ENCODE assay signal across 1 cellular context in genomic region chr6:4102687-4103244, GRCh38.
TF ChIP-seq lines count a peak whose summit lies in the region.

No MANE protein-coding gene starts in this region.

TF ChIP-seq in HepG2, 621 proteins besides CTCF, POLR2A, EP300 and RAD21 (continued from another document and continues in another):
- TF ChIP-seq ZBTB49 (CRISPR knock-in tag; IDR thresholded peaks at IDR 0.05; ENCODE audit: borderline replicate concordance) (no peak), HOMEZ (CRISPR knock-in tag; IDR thresholded peaks at IDR 0.05; ENCODE audit: low read depth) (peak; percentile 82; the same call in 1 of the 2 replicates), KDM3A (CRISPR knock-in tag; IDR thresholded peaks at IDR 0.05; ENCODE audit: low read depth) (peak; percentile 91; the same call in 1 of the 2 replicates), RNF2 (conservative IDR thresholded peaks at IDR 0.05; ENCODE audit: low read depth) (peak; percentile 76), PCBP2 (optimal IDR thresholded peaks at IDR 0.05; ENCODE audit: low read depth, low read length, poor library complexity, severe bottlenecking) (no peak), ZNF251 (CRISPR knock-in tag; IDR thresholded peaks at IDR 0.05) (no peak), MBNL3 (CRISPR knock-in tag; conservative IDR thresholded peaks at IDR 0.05) (no peak), SNAPC4 (CRISPR knock-in tag; IDR thresholded peaks at IDR 0.05) (0 out of 2 replicates have a peak, but pooled peaks have one; percentile 58), ZNF367 (CRISPR knock-in tag; IDR thresholded peaks at IDR 0.05; ENCODE audit: borderline replicate concordance) (no peak), CEBPZ (IDR thresholded peaks at IDR 0.05; ENCODE audit: low read length) (no peak), NR1H2 (CRISPR knock-in tag; IDR thresholded peaks at IDR 0.05; ENCODE audit: borderline replicate concordance, low read depth) (no peak), ZNF337 (CRISPR knock-in tag; IDR thresholded peaks at IDR 0.05; ENCODE audit: borderline replicate concordance, low read depth) (peak; percentile 79; the same call in 1 of the 2 replicates), USF2 (IDR thresholded peaks at IDR 0.05; ENCODE audit: low read depth, low read length) (no peak), USF2 (CRISPR knock-in tag; IDR thresholded peaks at IDR 0.05; ENCODE audit: borderline replicate concordance) (no peak), TCF7 (IDR thresholded peaks at IDR 0.05; ENCODE audit: low read depth) (peak; percentile 62; the same call in 1 of the 2 replicates), DR1 (CRISPR knock-in tag; IDR thresholded peaks at IDR 0.05) (no peak), KDM4B (CRISPR knock-in tag; IDR thresholded peaks at IDR 0.05) (0 out of 2 replicates have a peak, but pooled peaks have one; percentile 91), ZNF766 (CRISPR knock-in tag; IDR thresholded peaks at IDR 0.05; ENCODE audit: borderline replicate concordance) (peak; percentile 30; the same call in 1 of the 2 replicates), SALL1 (CRISPR knock-in tag; IDR thresholded peaks at IDR 0.05) (peak; percentile 100), RCOR2 (CRISPR knock-in tag; IDR thresholded peaks at IDR 0.05) (peak; percentile 84), HOXD1 (CRISPR knock-in tag; IDR thresholded peaks at IDR 0.05) (peak; percentile 30; the same call in 1 of the 2 replicates), ZNF260 (CRISPR knock-in tag; IDR thresholded peaks at IDR 0.05; ENCODE audit: borderline replicate concordance, low read depth) (no peak), TERF1 (CRISPR knock-in tag; IDR thresholded peaks at IDR 0.05) (no peak), ZSCAN30 (CRISPR knock-in tag; IDR thresholded peaks at IDR 0.05) (no peak), NFE2L1 (CRISPR knock-in tag; IDR thresholded peaks at IDR 0.05; ENCODE audit: borderline replicate concordance) (no peak), ZBTB25 (CRISPR knock-in tag; IDR thresholded peaks at IDR 0.05) (peak; percentile 91), YY1 (IDR thresholded peaks at IDR 0.05; ENCODE audit: insufficient read depth, insufficient replicate concordance, low read depth, low read length) (no peak), HOXA5 (CRISPR knock-in tag; IDR thresholded peaks at IDR 0.05) (no peak), FOXM1 (CRISPR knock-in tag; IDR thresholded peaks at IDR 0.05) (no peak), NFKB2 (CRISPR knock-in tag; IDR thresholded peaks at IDR 0.05; ENCODE audit: borderline replicate concordance) (no peak), ZFX (CRISPR knock-in tag; IDR thresholded peaks at IDR 0.05; ENCODE audit: low read depth) (peak; percentile 97), ZGPAT (CRISPR knock-in tag; IDR thresholded peaks at IDR 0.05) (peak; percentile 98), NCOA5 (CRISPR knock-in tag; IDR thresholded peaks at IDR 0.05) (no peak), HCFC1 (IDR thresholded peaks at IDR 0.05; ENCODE audit: low read depth, low read length) (no peak), CENPT (CRISPR knock-in tag; IDR thresholded peaks at IDR 0.05; ENCODE audit: low read depth) (no peak), ZNF281 (CRISPR knock-in tag; IDR thresholded peaks at IDR 0.05; ENCODE audit: borderline replicate concordance) (peak; percentile 65; the same call in 1 of the 2 replicates)
